ENCODE assay signal across 9 cellular contexts in the genomic region with DNA sequence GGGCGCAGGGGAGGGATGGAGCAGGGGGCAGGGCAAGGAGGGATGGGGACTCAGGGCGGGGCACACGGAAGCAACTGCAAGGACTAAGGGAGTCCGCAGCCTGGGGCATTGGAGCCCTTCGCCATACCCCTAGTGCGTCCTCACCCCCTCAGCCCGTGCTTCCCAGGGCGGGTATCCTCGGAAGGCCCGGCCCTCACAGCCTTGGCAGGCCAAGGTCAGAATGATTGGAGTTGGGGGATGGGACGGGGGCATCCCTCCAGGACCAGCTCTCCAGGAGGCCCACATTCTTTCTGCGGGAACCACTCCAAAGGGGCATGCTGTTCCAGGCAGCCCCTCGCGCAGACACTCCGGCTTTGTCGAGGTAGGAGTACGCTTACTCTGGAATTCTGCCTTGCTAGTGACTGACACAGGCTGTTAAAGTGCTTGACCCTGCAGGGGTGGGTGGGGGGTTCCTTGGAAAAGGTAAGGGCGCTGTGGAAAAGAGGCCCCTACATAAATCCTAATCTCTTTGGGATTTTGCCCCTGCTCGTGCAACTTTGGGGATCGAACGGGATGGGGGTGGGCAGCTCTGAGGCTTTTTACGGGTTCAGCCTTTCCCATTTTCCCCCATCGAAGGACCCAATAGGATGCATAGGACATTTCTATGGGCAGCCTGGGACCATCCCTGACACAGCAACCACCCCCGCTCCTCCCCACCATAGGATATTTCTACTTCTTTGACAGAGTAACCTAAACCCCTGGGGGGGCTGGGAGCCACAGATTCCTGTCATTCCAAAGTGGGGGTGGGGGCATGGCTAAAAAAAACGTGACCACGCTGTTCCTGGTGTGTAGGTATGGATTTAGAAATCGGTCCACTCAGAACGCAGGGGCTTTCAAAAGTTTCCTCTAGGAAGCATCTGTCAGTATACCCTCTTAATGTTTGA. TPM values are rescaled to one million over a fixed set of nuclear protein-coding genes. Genes with fewer than 3 reads are reported as not detected.
DNase-seq lines count a peak whose midpoint lies in the region; ATAC-seq and TF ChIP-seq lines count a peak whose summit lies in the region.
"Had no signal": no experiment of that assay in that cellular context is flagged by ENCODE, and none has a peak within 500 bp of the region (broad histone marks: within the 10 kb centered on the region; RNA-seq: fewer than 3 reads in every experiment).

No MANE protein-coding gene starts in this region.

- H3K4me3 Mint-ChIP-seq in memory B cell, result peak overlapping the region; percentile 96

- TF ChIP-seq POLR2A in uterus (IDR thresholded peaks at IDR 0.05), result no peak

- H3K27me3 ChIP-seq in ascending aorta (no peaks in the 10 kb centered on the region), uterus (no peaks in the 10 kb centered on the region)

- H3K36me3 ChIP-seq in ascending aorta, result peaks cover 0 to 2% of the 10 kb centered on the region in 2 donors
- H3K36me3 ChIP-seq in uterus, result no peaks in the 10 kb centered on the region

- no peak for ATAC-seq in Right ventricle myocardium superior (ENCODE audit: poor library complexity)
- no peak for ATAC-seq in memory B cell (ENCODE audit: low read depth)
- no peak for ATAC-seq in GM19328 (IDR thresholded peaks at IDR 0.05; ENCODE audit: unreplicated experiment)

- DNase-seq in cardiac septum (ENCODE audit: low spot score) (peak; percentile 12), Right ventricle myocardium superior (no peak), ascending aorta (ENCODE audit: low spot score in 2 of 2) (no peak), memory B cell (ENCODE audit: low spot score in 2 of 2) (peak in 1 of 2 donors; percentile 33), uterus (no peak), DMS153 treated with DMSO at 0.1 percent for 48 hours (lab: John Stamatoyannopoulos, UW; ENCODE audit: unreplicated experiment) (no peak), 8988T (no peak)

- H3K27me3 Mint-ChIP-seq in memory B cell, result no peaks in the 10 kb centered on the region

- peaks cover 33% of the 10 kb centered on the region for H3K4me1 Mint-ChIP-seq in memory B cell

- H3K4me3 ChIP-seq in ascending aorta, result peak overlapping the region; percentile 89 to 95
- peak overlapping the region; percentile 52 to 94 for H3K4me3 ChIP-seq in uterus

- H3K9me3 Mint-ChIP-seq in memory B cell, result no peaks in the 10 kb centered on the region

- peaks cover 6% of the 10 kb centered on the region for H3K36me3 Mint-ChIP-seq in memory B cell

- H3K9me3 ChIP-seq in ascending aorta (no peaks in the 10 kb centered on the region), uterus (no peaks in the 10 kb centered on the region)

- intact Hi-C loops in cardiac septum (cut with DNase I) (loop anchor here (5.0 kb wide), 2 partner anchors 50 to 270 kb away; a partner anchor contains a TSS), Right ventricle myocardium superior (cut with DNase I) (no loop called here), ascending aorta (cut with DNase I) (loop anchor here (1.0 to 10.0 kb wide), 9 partner anchors 29 to 1100 kb away; a partner anchor contains a TSS), uterus (cut with DNase I; ENCODE audit: low total_unique reads) (no loop called here)

- H3K27ac ChIP-seq in ascending aorta (peak overlapping the region; percentile 76 to 78), uterus (peak overlapping the region; percentile 84 to 86)

- TF ChIP-seq CTCF in ascending aorta (IDR thresholded peaks at IDR 0.05) (no peak), uterus (IDR thresholded peaks at IDR 0.05) (no peak)

- H3K4me1 ChIP-seq in ascending aorta (peaks cover 17 to 28% of the 10 kb centered on the region in 2 donors), uterus (peaks cover 3 to 26% of the 10 kb centered on the region in 2 donors)

- peak overlapping the region; percentile 89 for H3K27ac Mint-ChIP-seq in memory B cell

RNA-seq across cellular contexts. Expression of a gene that starts 0.7 kb away (rescaled TPM):
- total RNA-seq in cardiac septum, result 7.3 TPM
- 6.2 TPM for total RNA-seq in Right ventricle myocardium superior
- 73.3 TPM for total RNA-seq in ascending aorta
- 10 to 100 TPM in 2 of 4 donors, 1 to 10 TPM in 2; 3.3 to 20.9 (median 11.7) TPM for total RNA-seq in uterus

RNA-seq across cellular contexts. Expression of a gene that starts 9.3 kb away (rescaled TPM):
- 0.46 TPM for total RNA-seq in cardiac septum
- total RNA-seq in Right ventricle myocardium superior, result 0.32 TPM
- total RNA-seq in ascending aorta, result not detected
- total RNA-seq in uterus, result 1 to 10 TPM in 2 of 4 donors, not detected in 2; 3.2 to 5.9 TPM
- total RNA-seq: glomerular endothelial cell had no signal

Comparison
In these comparisons a context has a peak if more than half of its experiments do, and no peak if none do; other contexts are left out.
1. intact Hi-C loops: an anchor here in cardiac septum (5.0 kb wide) and ascending aorta (1.0 to 10.0 kb wide); none called in Right ventricle myocardium superior and uterus.